ENCODE assay signal across 12 cellular contexts in genomic region chr2:11505652-11506610, GRCh38. TPM values are rescaled to one million over a fixed set of nuclear protein-coding genes. Genes with fewer than 3 reads are reported as not detected.
A peak's percentile ranks its signal among the peaks of the same experiment; 100 is the strongest.
DNase-seq lines count a peak whose midpoint lies in the region; ATAC-seq and TF ChIP-seq lines count a peak whose summit lies in the region.
"Had no signal": no experiment of that assay in that cellular context is flagged by ENCODE, and none has a peak within 500 bp of the region (broad histone marks: within the 10 kb centered on the region; RNA-seq: fewer than 3 reads in every experiment).

No MANE protein-coding gene starts in this region.

- H3K9me3 ChIP-seq in MM.1S (replicated peaks; ENCODE audit: insufficient read depth, low read length) (no peaks in the 10 kb centered on the region), hepatocyte (ENCODE audit: low read depth) (no peaks in the 10 kb centered on the region), neural progenitor cell (ENCODE audit: low read depth) (no peaks in the 10 kb centered on the region)

- TF ChIP-seq CTCF in MM.1S (IDR thresholded peaks at IDR 0.05; ENCODE audit: low read length) (no peak), hepatocyte (IDR thresholded peaks at IDR 0.05; ENCODE audit: poor library complexity) (no peak), neural progenitor cell (IDR thresholded peaks at IDR 0.05) (no peak), coronary artery (IDR thresholded peaks at IDR 0.05) (no peak)

- H3K4me1 ChIP-seq in MM.1S (ENCODE audit: low read length) = peaks cover 36% of the 10 kb centered on the region
- H3K4me1 ChIP-seq in hepatocyte (ENCODE audit: insufficient read depth) = peaks cover 20% of the 10 kb centered on the region
- H3K4me1 ChIP-seq in neural progenitor cell = no peaks in the 10 kb centered on the region
- H3K4me1 ChIP-seq: BLaER1 treated with 17β-estradiol and CSF1 and Interleukin-3, amounts not matched to agents 10 nM and 100 nM had no signal

- H3F3A ChIP-seq in MM.1S (ENCODE audit: insufficient read depth, low read length) = peaks cover 20% of the 10 kb centered on the region
- H3F3A ChIP-seq in neural progenitor cell (ENCODE audit: low read depth) = no peaks in the 10 kb centered on the region

- H3K36me3 Mint-ChIP-seq in neural progenitor cell = peaks cover 61% of the 10 kb centered on the region
- H3K36me3 Mint-ChIP-seq: T-cell had no signal

- ATAC-seq in GM21515 (IDR thresholded peaks at IDR 0.05; ENCODE audit: unreplicated experiment) = peak; percentile 69
- ATAC-seq in sciatic nerve = no peak
- ATAC-seq: T-cell had no signal

- no peaks in the 10 kb centered on the region for H3K36me3 ChIP-seq in MM.1S (replicated peaks; ENCODE audit: insufficient read depth, low read length)
- no peaks in the 10 kb centered on the region for H3K36me3 ChIP-seq in hepatocyte (replicated peaks; ENCODE audit: insufficient read depth, low read depth)
- no peaks in the 10 kb centered on the region for H3K36me3 ChIP-seq in neural progenitor cell
- H3K36me3 ChIP-seq: BLaER1 treated with 17β-estradiol and CSF1 and Interleukin-3, amounts not matched to agents 10 nM and 100 nM had no signal

- peak; percentile 79 for DNase-seq in Daoy (ENCODE audit: low read depth)
- DNase-seq in MM.1S = peak; percentile 95
- DNase-seq in hepatocyte (ENCODE audit: low spot score) = peak; percentile 16
- DNase-seq in NOMO-1 (lab: John Stamatoyannopoulos, UW; ENCODE audit: unreplicated experiment in 2 of 2) = no peak
- DNase-seq in neural progenitor cell (ENCODE audit: low spot score) = no peak
- DNase-seq in coronary artery (ENCODE audit: low spot score) = no peak
- no peak for DNase-seq in sciatic nerve (ENCODE audit: low spot score)
- DNase-seq: activated T-cell treated with anti-CD3 and anti-CD28 coated beads, Interleukin-2, amount 50 U/mL, for 48 hours; NCI-H345; T-cell had no signal

- peaks cover 23% of the 10 kb centered on the region for H3K9me3 Mint-ChIP-seq in neural progenitor cell

- H3K27me3 ChIP-seq in MM.1S (replicated peaks; ENCODE audit: insufficient read depth, low read length) (no peaks in the 10 kb centered on the region), hepatocyte (no peaks in the 10 kb centered on the region), neural progenitor cell (no peaks in the 10 kb centered on the region)
- H3K27me3 ChIP-seq: BLaER1 treated with 17β-estradiol and CSF1 and Interleukin-3, amounts not matched to agents 10 nM and 100 nM had no signal

- peaks cover 12% of the 10 kb centered on the region for H3K27me3 Mint-ChIP-seq in neural progenitor cell (ENCODE audit: insufficient read depth, low read depth)

- peaks cover 43% of the 10 kb centered on the region for H3K4me1 Mint-ChIP-seq in neural progenitor cell
- H3K4me1 Mint-ChIP-seq: T-cell had no signal

- H3K9ac ChIP-seq in MM.1S (ENCODE audit: low read length) = peak overlapping the region; percentile 36; the same call in 1 of the 2 replicates
- H3K9ac ChIP-seq in neural progenitor cell = no peak overlapping the region
- H3K9ac ChIP-seq: BLaER1 treated with 17β-estradiol and CSF1 and Interleukin-3, amounts not matched to agents 10 nM and 100 nM had no signal

- H3K79me2 ChIP-seq in MM.1S (ENCODE audit: low read length) = no peaks in the 10 kb centered on the region
- H3K79me2 ChIP-seq in hepatocyte = peaks cover 6% of the 10 kb centered on the region
- peaks cover 89% of the 10 kb centered on the region for H3K79me2 ChIP-seq in neural progenitor cell (ENCODE audit: low read depth)

- H3K4me3 ChIP-seq in MM.1S (ENCODE audit: low read length) (no peak overlapping the region), hepatocyte (no peak overlapping the region), neural progenitor cell (no peak overlapping the region), coronary artery (no peak overlapping the region)
- H3K4me3 ChIP-seq: BLaER1 treated with 17β-estradiol and CSF1 and Interleukin-3, amounts not matched to agents 10 nM and 100 nM had no signal

- H3K9me2 ChIP-seq in MM.1S (replicated peaks; ENCODE audit: insufficient read depth, low read length) (no peaks in the 10 kb centered on the region), hepatocyte (replicated peaks; ENCODE audit: insufficient read depth) (no peaks in the 10 kb centered on the region)

- H4K20me1 ChIP-seq in MM.1S (ENCODE audit: insufficient read depth, low read length) (no peaks in the 10 kb centered on the region), hepatocyte (ENCODE audit: insufficient read depth, poor library complexity, severe bottlenecking) (no peaks in the 10 kb centered on the region), neural progenitor cell (ENCODE audit: low read depth) (peaks cover 34% of the 10 kb centered on the region)
- H4K20me1 ChIP-seq: BLaER1 treated with 17β-estradiol and CSF1 and Interleukin-3, amounts not matched to agents 10 nM and 100 nM had no signal

- peak overlapping the region; percentile 43 for H3K4me2 ChIP-seq in MM.1S (ENCODE audit: low read depth, low read length)
- peak overlapping the region; percentile 13 for H3K4me2 ChIP-seq in hepatocyte
- H3K4me2 ChIP-seq in neural progenitor cell = no peak overlapping the region
- H3K4me2 ChIP-seq: BLaER1 treated with 17β-estradiol and CSF1 and Interleukin-3, amounts not matched to agents 10 nM and 100 nM had no signal

- 66% methylated on average over 11 of the region's 11 CpGs for WGBS in hepatocyte (ENCODE audit: low lambda C conversion rate, missing lambda C conversion rate)

- no peak overlapping the region for H3K27ac Mint-ChIP-seq in neural progenitor cell
- H3K27ac Mint-ChIP-seq: T-cell had no signal

- H3K27ac ChIP-seq in MM.1S (ENCODE audit: low read length) (peak overlapping the region; percentile 84), hepatocyte (peak overlapping the region; percentile 21), neural progenitor cell (no peak overlapping the region), coronary artery (no peak overlapping the region)
- H3K27ac ChIP-seq: BLaER1 treated with 17β-estradiol and CSF1 and Interleukin-3, amounts not matched to agents 10 nM and 100 nM had no signal

- H2AFZ ChIP-seq in MM.1S (ENCODE audit: low read length) (no peak overlapping the region), hepatocyte (no peak overlapping the region), neural progenitor cell (replicated peaks) (no peak overlapping the region)

- intact Hi-C loops in sciatic nerve (cut with DNase I) = no loop called here

- H3K4me3 Mint-ChIP-seq in neural progenitor cell = no peak overlapping the region
- H3K4me3 Mint-ChIP-seq: T-cell had no signal

RNA-seq across cellular contexts. Expression of gene GREB1, which starts 27.9 kb away (rescaled TPM):
- total RNA-seq in Daoy (2014; rRNA removed; shearing (Covaris generic)) = 0.91 and 11.3 TPM in 2 replicates
- total RNA-seq in hepatocyte = 4.0 and 5.7 TPM in 2 replicates
- 3.3 and 6.4 TPM in 2 replicates for polyA plus RNA-seq in hepatocyte
- 30.8 and 33.2 TPM in 2 replicates for total RNA-seq in neural progenitor cell (ENCODE audit: low replicate concordance)
- 6.5 TPM for total RNA-seq in sciatic nerve

RNA-seq across cellular contexts. Expression of gene E2F6, which starts 40.0 kb away (rescaled TPM):
- 32.2 and 38.6 TPM in 2 replicates for total RNA-seq in Daoy (2014; rRNA removed; shearing (Covaris generic))
- total RNA-seq in hepatocyte = 18.3 and 23.1 TPM in 2 replicates
- polyA plus RNA-seq in hepatocyte = 13.8 and 24.6 TPM in 2 replicates
- 29.4 and 36.3 TPM in 2 replicates for total RNA-seq in neural progenitor cell (ENCODE audit: low replicate concordance)
- 14.1 TPM for total RNA-seq in sciatic nerve

Comparison
In these comparisons a context has a peak if more than half of its experiments do, and no peak if none do; other contexts are left out.
1. DNase-seq: peak in Daoy (single experiment), MM.1S (single experiment) and hepatocyte (single experiment); none in NOMO-1 (0 of 2), neural progenitor cell (single experiment), coronary artery (single experiment) and sciatic nerve (single experiment).
2. H3K27ac ChIP-seq: peak in MM.1S (single experiment) and hepatocyte (single experiment); none in neural progenitor cell (single experiment) and coronary artery (0 of 2).